ENCODE assay signal across 14 cellular contexts in the genomic region with DNA sequence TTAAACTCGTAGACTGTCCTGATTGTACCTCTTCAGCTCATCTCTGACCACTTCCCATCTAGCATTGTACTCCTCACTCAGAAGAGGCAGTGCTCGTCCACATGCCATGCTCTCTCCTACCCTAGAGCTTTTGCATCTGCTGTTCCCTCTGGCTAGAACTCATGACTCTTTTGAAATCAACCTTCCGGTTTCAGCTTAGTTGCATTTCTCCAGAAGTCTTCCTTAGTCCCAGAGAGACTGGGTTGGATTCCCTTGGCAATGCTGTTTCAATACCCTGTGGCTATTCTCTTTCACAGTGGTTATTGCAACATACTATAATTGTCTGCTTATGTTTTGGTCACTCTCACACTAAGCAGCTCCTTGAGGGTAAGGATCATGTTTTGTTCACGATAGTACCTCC.
DNase-seq lines count a peak whose midpoint lies in the region; ATAC-seq and TF ChIP-seq lines count a peak whose summit lies in the region.
"Had no signal": no experiment of that assay in that cellular context is flagged by ENCODE, and none has a peak within 500 bp of the region (broad histone marks: within the 10 kb centered on the region; RNA-seq: fewer than 3 reads in every experiment).

No MANE protein-coding gene starts in this region.

- no peaks in the 10 kb centered on the region for H3K36me3 ChIP-seq in parathyroid adenoma (ENCODE audit: control insufficient read depth, insufficient read depth, low read length)
- H3K36me3 ChIP-seq: ovary had no signal

- no peak for ATAC-seq in HG03442 (IDR thresholded peaks at IDR 0.05; ENCODE audit: unreplicated experiment)
- ATAC-seq: foreskin keratinocyte, Panc1 had no signal

- H2AFZ ChIP-seq in parathyroid adenoma: no peak overlapping the region

- H3K4me2 ChIP-seq in parathyroid adenoma (ENCODE audit: low read length): peak overlapping the region; percentile 39
- H3K4me2 ChIP-seq: BLaER1 had no signal

- CTCF ChIA-PET in HEK293T (lab: Yijun Ruan, JAX): no interaction called here

- no peak overlapping the region for H3K27ac ChIP-seq in parathyroid adenoma
- H3K27ac ChIP-seq: BLaER1, foreskin keratinocyte, ovary had no signal

- no peak for TF ChIP-seq POLR2A in NB4 (IDR thresholded peaks at IDR 0.05; ENCODE audit: extremely low read depth, insufficient read length)

- H3K27me3 ChIP-seq in parathyroid adenoma (ENCODE audit: control insufficient read depth, insufficient read depth, low read length): no peaks in the 10 kb centered on the region
- H3K27me3 ChIP-seq: BLaER1, ovary had no signal

- peaks cover 5% of the 10 kb centered on the region for H3K4me1 ChIP-seq in parathyroid adenoma
- H3K4me1 ChIP-seq: BLaER1, foreskin keratinocyte had no signal

- TF ChIP-seq CTCF in NB4 (IDR thresholded peaks at IDR 0.05; ENCODE audit: low read depth, low read length): no peak
- TF ChIP-seq CTCF in epithelial cell of esophagus (IDR thresholded peaks at IDR 0.05; ENCODE audit: insufficient read depth, low read depth, low read length, missing control alignments): no peak
- no peak for TF ChIP-seq CTCF in parathyroid adenoma (IDR thresholded peaks at IDR 0.05)

- no peak overlapping the region for H3K9ac ChIP-seq in parathyroid adenoma
- H3K9ac ChIP-seq: BLaER1 had no signal

- peak; percentile 64 for DNase-seq in COLO829 (ENCODE audit: low spot score)
- peak; percentile 88 for DNase-seq in NB4 (ENCODE audit: low read depth)
- DNase-seq in epithelial cell of esophagus (ENCODE audit: low read depth): peak; percentile 60
- DNase-seq in SHP77 (lab: John Stamatoyannopoulos, UW): no peak
- DNase-seq in HEK293T (ENCODE audit: extremely low spot score): no peak
- no peak for DNase-seq in NCI-H1436 treated with DMSO at 0.1 percent for 48 hours (lab: John Stamatoyannopoulos, UW)
- DNase-seq: activated CD4-positive, alpha-beta T cell treated with anti-CD3 and anti-CD28 coated beads for 1 hour; NCI-H1105 treated with DMSO at 0.1 percent for 48 hours; ovary had no signal

- H3K79me2 ChIP-seq in parathyroid adenoma: no peaks in the 10 kb centered on the region

- H3K4me3 ChIP-seq in NB4 (ENCODE audit: low read depth, low read length) (no peak overlapping the region), epithelial cell of esophagus (ENCODE audit: low read length) (no peak overlapping the region), parathyroid adenoma (ENCODE audit: low read depth, low read length) (no peak overlapping the region)
- H3K4me3 ChIP-seq: BLaER1, ovary had no signal

- H3K9me3 ChIP-seq in parathyroid adenoma (ENCODE audit: control insufficient read depth, low read length): no peaks in the 10 kb centered on the region
- H3K9me3 ChIP-seq: BLaER1, ovary had no signal

- POLR2A ChIA-PET in HEK293T (lab: Yijun Ruan, JAX): interaction anchor here (0.8 kb wide), 1 partner anchor 96 kb away, joined by 3 read pairs; a partner anchor contains a TSS

TF ChIP-seq in HEK293T, 16 proteins besides CTCF, POLR2A, EP300 and RAD21:
- no peak for TF ChIP-seq BHLHE40 (IDR thresholded peaks at IDR 0.05; ENCODE audit: borderline replicate concordance)
- no peak for TF ChIP-seq ARNT (IDR thresholded peaks at IDR 0.05)
- no peak for TF ChIP-seq HDGF (IDR thresholded peaks at IDR 0.05; ENCODE audit: borderline replicate concordance)
- TF ChIP-seq FOXM1 (IDR thresholded peaks at IDR 0.05; ENCODE audit: borderline replicate concordance): no peak
- TF ChIP-seq TARDBP (IDR thresholded peaks at IDR 0.05): no peak
- TF ChIP-seq SUZ12 (IDR thresholded peaks at IDR 0.05): no peak
- no peak for TF ChIP-seq SP1 (IDR thresholded peaks at IDR 0.05)
TF ChIP-seq in HEK293T: peak in this region for 0.

Comparison
In these comparisons a context has a peak if more than half of its experiments do, and no peak if none do; other contexts are left out.
1. DNase-seq: peak in COLO829 (single experiment), NB4 (single experiment) and epithelial cell of esophagus (single experiment); none in SHP77 (0 of 2), HEK293T (single experiment) and NCI-H1436 treated with DMSO at 0.1 percent for 48 hours (single experiment).